Comparison of ENCODE assay signal across 9 cellular contexts in genomic region chr5:65172486-65173129, GRCh38.
DNase-seq lines count a peak whose midpoint lies in the region; ATAC-seq and TF ChIP-seq lines count a peak whose summit lies in the region.
"Had no signal": no experiment of that assay in that cellular context is flagged by ENCODE, and none has a peak within 500 bp of the region (broad histone marks: within the 10 kb centered on the region; RNA-seq: fewer than 3 reads in every experiment).

No MANE protein-coding gene starts in this region.

- H3K4me3 Mint-ChIP-seq in effector memory CD8-positive, alpha-beta T cell = no peak overlapping the region

- in situ Hi-C loops in KBM-7 (cut with MboI; ENCODE audit: low pct_unique_long_range_greater_than_20kb, low sequenced_read_pairs) = no loop called here

- H3K9me3 Mint-ChIP-seq in effector memory CD8-positive, alpha-beta T cell = no peaks in the 10 kb centered on the region

- peak; percentile 40 for DNase-seq in AG04449 (ENCODE audit: low read depth, low spot score)
- peak in 1 of 3 experiments; percentile 5 for DNase-seq in effector memory CD8-positive, alpha-beta T cell
- DNase-seq in NCI-H1105 treated with DMSO at 0.1 percent for 48 hours (lab: John Stamatoyannopoulos, UW) = no peak
- no peak for DNase-seq in KBM-7
- no peak for DNase-seq in hepatic stellate cell (ENCODE audit: low spot score)
- DNase-seq in left ventricle myocardium inferior = no peak

- peaks cover 4% of the 10 kb centered on the region for H3K36me3 Mint-ChIP-seq in effector memory CD8-positive, alpha-beta T cell (ENCODE audit: insufficient read depth)

- TF ChIP-seq CTCF in AG04449 (IDR thresholded peaks at IDR 0.05; ENCODE audit: insufficient read depth, low read length, missing control alignments) (no peak), left ventricle myocardium inferior (IDR thresholded peaks at IDR 0.05; ENCODE audit: borderline replicate concordance) (no peak)

- CTCF ChIA-PET in AG04449 (lab: Yijun Ruan, JAX) = no interaction called here

- POLR2A ChIA-PET in AG04449 (lab: Yijun Ruan, JAX) = interaction anchor here (1.2 kb wide), 1 partner anchor 30 kb away, joined by 5 read pairs; no protein-coding TSS in a partner anchor

- H3K4me1 ChIP-seq in left ventricle myocardium inferior = no peaks in the 10 kb centered on the region

- H3K27ac ChIP-seq in left ventricle myocardium inferior (replicated peaks) = no peak overlapping the region

- peak overlapping the region in 1 of 2 donors; percentile 13 for H3K27ac Mint-ChIP-seq in effector memory CD8-positive, alpha-beta T cell

- no peaks in the 10 kb centered on the region for H3K27me3 ChIP-seq in left ventricle myocardium inferior (ENCODE audit: low read depth)

- no peaks in the 10 kb centered on the region for H3K9me3 ChIP-seq in left ventricle myocardium inferior (replicated peaks)

- no peaks in the 10 kb centered on the region for H3K27me3 Mint-ChIP-seq in effector memory CD8-positive, alpha-beta T cell

- ATAC-seq in GM19452 (IDR thresholded peaks at IDR 0.05; ENCODE audit: unreplicated experiment) (peak; percentile 98), HG03520 (IDR thresholded peaks at IDR 0.05; ENCODE audit: unreplicated experiment) (peak; percentile 96)
- ATAC-seq in effector memory CD8-positive, alpha-beta T cell (replicated peaks) = peak; percentile 70

- peaks cover 3 to 9% of the 10 kb centered on the region in 2 donors for H3K4me1 Mint-ChIP-seq in effector memory CD8-positive, alpha-beta T cell (ENCODE audit: low read depth in 2 of 2)

- intact Hi-C loops in left ventricle myocardium inferior (cut with micrococcal nuclease) = no loop called here

- H3K4me3 ChIP-seq in AG04449 (ENCODE audit: low read depth, low read length) (no peak overlapping the region), left ventricle myocardium inferior (no peak overlapping the region)
- H3K4me3 ChIP-seq: lung had no signal

- H3K36me3 ChIP-seq in left ventricle myocardium inferior = peaks cover 8% of the 10 kb centered on the region
